7 cellular contexts compared by ENCODE assay signal in the genomic region with DNA sequence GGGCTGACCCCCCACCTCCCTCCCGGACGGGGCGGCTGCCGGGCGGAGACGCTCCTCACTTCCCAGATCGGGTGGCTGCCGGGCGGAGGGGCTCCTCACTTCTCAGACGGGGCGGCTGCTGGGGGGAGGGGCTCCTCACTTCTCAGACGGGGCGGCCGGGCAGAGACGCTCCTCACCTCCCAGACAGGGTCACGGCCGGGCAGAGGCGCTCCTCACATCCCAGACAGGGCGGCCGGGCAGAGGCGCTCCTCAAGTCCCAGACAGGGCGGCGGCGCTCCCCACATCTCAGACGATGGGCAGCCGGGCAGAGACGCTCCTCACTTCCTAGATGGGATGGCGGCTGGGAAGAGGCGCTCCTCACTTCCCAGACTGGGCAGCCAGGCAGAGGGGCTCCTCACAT. TPM values are rescaled to one million over a fixed set of nuclear protein-coding genes. Genes with fewer than 3 reads are reported as not detected.
DNase-seq lines count a peak whose midpoint lies in the region; TF ChIP-seq lines count a peak whose summit lies in the region.
"Not testable (repeated sequence)": the region's sequence is repeated elsewhere in the genome, so short reads cannot be mapped to it uniquely, and the experiment has no call there.
"Had no signal": no experiment of that assay in that cellular context is flagged by ENCODE, and none has a peak within 500 bp of the region (broad histone marks: within the 10 kb centered on the region; RNA-seq: fewer than 3 reads in every experiment).

No MANE protein-coding gene starts in this region.

- H3K4me1 Mint-ChIP-seq in osteocyte (ENCODE audit: unreplicated experiment): not testable (repeated sequence)

- not testable (repeated sequence) for H3K36me3 Mint-ChIP-seq in osteocyte (ENCODE audit: unreplicated experiment)

- peak; percentile 77 for DNase-seq in osteocyte (ENCODE audit: extremely low spot score, unreplicated experiment)

- H3K4me3 Mint-ChIP-seq in osteocyte (ENCODE audit: unreplicated experiment): not testable (repeated sequence)

- not testable (repeated sequence) for H3K27ac Mint-ChIP-seq in osteocyte (ENCODE audit: unreplicated experiment)

- H3K27me3 Mint-ChIP-seq in osteocyte (ENCODE audit: unreplicated experiment): not testable (repeated sequence)

- TF ChIP-seq CTCF in osteocyte (IDR thresholded peaks at IDR 0.05): not testable (repeated sequence)

- not testable (repeated sequence) for H3K9me3 Mint-ChIP-seq in osteocyte (ENCODE audit: unreplicated experiment)

RNA-seq across cellular contexts. Expression of a gene that starts 18.0 kb away (rescaled TPM):
- 19.0 and 21.0 TPM in 2 replicates for total RNA-seq in osteocyte

RNA-seq across cellular contexts. Expression of a gene that starts 24.0 kb away (rescaled TPM):
- not detected in 2 replicates for total RNA-seq in osteocyte
- total RNA-seq: A172; A673; CD4-positive, alpha-beta memory T cell; CD4-positive, CD25-positive, alpha-beta regulatory T cell; CD8-positive, alpha-beta memory T cell; Daoy had no signal

RNA-seq across cellular contexts. Expression of a gene that starts 42.2 kb away (rescaled TPM):
- total RNA-seq in osteocyte: 54.2 and 55.6 TPM in 2 replicates

RNA-seq across cellular contexts. Expression of a gene that starts 50.8 kb away (rescaled TPM):
- total RNA-seq in osteocyte: 60.4 and 66.5 TPM in 2 replicates
